12 cellular contexts compared by ENCODE assay signal in the genomic region with DNA sequence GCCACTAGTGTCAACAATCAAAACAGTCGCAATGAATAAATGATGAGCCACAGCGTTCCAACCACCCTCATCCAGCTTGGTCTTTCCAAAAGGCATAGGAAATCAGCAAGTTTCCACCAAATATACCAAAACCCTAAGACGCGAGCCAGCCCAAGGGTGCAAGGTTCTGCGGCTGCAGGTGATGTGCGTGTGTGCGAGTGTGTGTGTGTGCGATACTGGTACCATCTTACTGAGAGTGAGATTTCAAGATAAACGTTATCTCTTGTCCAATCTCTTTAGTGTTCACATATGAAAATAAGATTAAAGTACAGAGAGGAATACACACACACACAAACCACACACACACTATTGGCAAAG. TPM values are rescaled to one million over a fixed set of nuclear protein-coding genes. Genes with fewer than 3 reads are reported as not detected.
DNase-seq lines count a peak whose midpoint lies in the region; ATAC-seq, FAIRE-seq and TF ChIP-seq lines count a peak whose summit lies in the region.
"Had no signal": no experiment of that assay in that cellular context is flagged by ENCODE, and none has a peak within 500 bp of the region (broad histone marks: within the 10 kb centered on the region; RNA-seq: fewer than 3 reads in every experiment).

No MANE protein-coding gene starts in this region.

- WGBS in A549 (ENCODE audit: missing lambda C conversion rate) = 53% methylated on average over 9 of the region's 9 CpGs
- WGBS in esophagus muscularis mucosa = 62% methylated on average over 7 of the region's 9 CpGs

- no peak for TF ChIP-seq CTCF in A549 (IDR thresholded peaks at IDR 0.05)
- TF ChIP-seq CTCF in PC-3 (conservative IDR thresholded peaks at IDR 0.05; ENCODE audit: low read depth, low read length) = no peak
- TF ChIP-seq CTCF in esophagus muscularis mucosa (IDR thresholded peaks at IDR 0.05) = no peak
- TF ChIP-seq CTCF in osteoblast (IDR thresholded peaks at IDR 0.05; ENCODE audit: extremely low read depth, low read depth, low read length) = no peak

- TF ChIP-seq EP300 in A549 (IDR thresholded peaks at IDR 0.05) = no peak
- TF ChIP-seq EP300 in esophagus muscularis mucosa (IDR thresholded peaks at IDR 0.05) = no peak

- peak overlapping the region; percentile 63; the same call in 1 of the 2 replicates for H2AFZ ChIP-seq in PC-3 (ENCODE audit: low read length)
- H2AFZ ChIP-seq in osteoblast (ENCODE audit: low read length) = peak overlapping the region; percentile 89
- no peak overlapping the region for H2AFZ ChIP-seq in Karpas-422 (ENCODE audit: low read length)

- H3K4me1 ChIP-seq in A549 = no peaks in the 10 kb centered on the region
- H3K4me1 ChIP-seq in PC-3 (ENCODE audit: insufficient read depth, low read length) = peaks cover 15% of the 10 kb centered on the region
- H3K4me1 ChIP-seq in esophagus muscularis mucosa = peaks cover 6 to 18% (median 17%) of the 10 kb centered on the region in 4 donors
- peaks cover 26% of the 10 kb centered on the region for H3K4me1 ChIP-seq in osteoblast (ENCODE audit: insufficient read depth, low read length)
- H3K4me1 ChIP-seq in Karpas-422 (ENCODE audit: low read length) = no peaks in the 10 kb centered on the region
- H3K4me1 ChIP-seq: BLaER1 had no signal

- H3K9me3 ChIP-seq in A549 (no peaks in the 10 kb centered on the region), PC-3 (ENCODE audit: low read length) (no peaks in the 10 kb centered on the region), esophagus muscularis mucosa (no peaks in the 10 kb centered on the region), osteoblast (ENCODE audit: low read depth, low read length) (no peaks in the 10 kb centered on the region), Karpas-422 (ENCODE audit: low read length) (peaks cover 2% of the 10 kb centered on the region; the same call in 1 of the 2 replicates)
- H3K9me3 ChIP-seq: esophagus squamous epithelium had no signal

- H3K9me2 ChIP-seq in PC-3 (replicated peaks; ENCODE audit: low read length) = no peaks in the 10 kb centered on the region
- no peaks in the 10 kb centered on the region for H3K9me2 ChIP-seq in Karpas-422 (replicated peaks; ENCODE audit: insufficient read depth, low read length)

- H3K27me3 ChIP-seq in PC-3 (ENCODE audit: low read length) = peaks cover 77% of the 10 kb centered on the region
- H3K27me3 ChIP-seq in esophagus muscularis mucosa = peaks cover 0 to 26% (median 15%) of the 10 kb centered on the region in 4 donors
- H3K27me3 ChIP-seq in osteoblast (ENCODE audit: insufficient read depth, low read length) = no peaks in the 10 kb centered on the region
- H3K27me3 ChIP-seq in Karpas-422 (ENCODE audit: low read length) = no peaks in the 10 kb centered on the region
- H3K27me3 ChIP-seq: BLaER1 had no signal

- H3K4me2 ChIP-seq in A549 (peak overlapping the region; percentile 75), PC-3 (ENCODE audit: low read length) (peak overlapping the region; percentile 81), osteoblast (ENCODE audit: insufficient read depth, low read length) (peak overlapping the region; percentile 85), Karpas-422 (ENCODE audit: low read depth, low read length, poor library complexity, severe bottlenecking) (no peak overlapping the region)
- H3K4me2 ChIP-seq: BLaER1 had no signal

- intact Hi-C loops in PC-3 (cut with micrococcal nuclease) (loop anchor here (5.0 to 10.0 kb wide), 2 partner anchors 344 to 662 kb away; no protein-coding TSS in a partner anchor), esophagus muscularis mucosa (cut with DNase I) (no loop called here)

- no peaks in the 10 kb centered on the region for H3F3A ChIP-seq in PC-3 (ENCODE audit: low read length, unreplicated experiment)

- no peaks in the 10 kb centered on the region for H3K79me2 ChIP-seq in PC-3 (ENCODE audit: low read length)
- peaks cover 46% of the 10 kb centered on the region for H3K79me2 ChIP-seq in osteoblast (ENCODE audit: insufficient read depth, low read length)
- H3K79me2 ChIP-seq in Karpas-422 (ENCODE audit: low read length) = no peaks in the 10 kb centered on the region

- POLR2A ChIA-PET in A549 (lab: Yijun Ruan, JAX) = no interaction called here
- POLR2A ChIA-PET in PC-3 (lab: Charles Lee; ENCODE audit: unreplicated experiment) = no interaction called here

- H3K4me3 ChIP-seq in A549 (no peak overlapping the region; the same call in 2 of the 3 replicates), PC-3 (ENCODE audit: low read length) (peak overlapping the region; percentile 62), esophagus muscularis mucosa (peak overlapping the region; percentile 50 to 59 (median 52)), osteoblast (ENCODE audit: insufficient read depth, low read length) (peak overlapping the region; percentile 82), Karpas-422 (ENCODE audit: low read length) (no peak overlapping the region)
- H3K4me3 ChIP-seq: BLaER1 had no signal

- ATAC-seq in A549 = no peak
- no peak for ATAC-seq in PC-3
- no peak for ATAC-seq in HG02885 (IDR thresholded peaks at IDR 0.05; ENCODE audit: poor library complexity, unreplicated experiment)

- TF ChIP-seq POLR2A in A549 (IDR thresholded peaks at IDR 0.05; ENCODE audit: low read length) = no peak
- no peak for TF ChIP-seq POLR2A in esophagus muscularis mucosa (IDR thresholded peaks at IDR 0.05; ENCODE audit: low read depth)

- H3K9ac ChIP-seq in PC-3 (ENCODE audit: low read length) (no peak overlapping the region), Karpas-422 (ENCODE audit: low read length) (no peak overlapping the region)
- H3K9ac ChIP-seq: BLaER1 had no signal

- no TSS peak for BruUV-seq in PC-3 (replicated peaks; lab: Mats Ljungman, UMichigan)

- FAIRE-seq in A549 (lab: Jason Lieb, UNC) = no peak

- CTCF ChIA-PET in A549 (lab: Yijun Ruan, JAX) = interaction anchor here (0.8 to 1.4 kb wide), 3 partner anchors 9 to 19 kb away, joined by 3 read pairs; no protein-coding TSS in a partner anchor
- CTCF ChIA-PET in PC-3 (lab: Charles Lee) = interaction anchor here (0.5 to 1.4 kb wide), 5 partner anchors 22 to 711 kb away, joined by 3 to 4 read pairs (median 4); no protein-coding TSS in a partner anchor

- H4K20me1 ChIP-seq in PC-3 (ENCODE audit: low read length) (no peaks in the 10 kb centered on the region), osteoblast (ENCODE audit: insufficient read depth, low read length) (no peaks in the 10 kb centered on the region), Karpas-422 (ENCODE audit: insufficient read depth, low read depth, low read length) (no peaks in the 10 kb centered on the region)
- H4K20me1 ChIP-seq: BLaER1 had no signal

- DNase-seq in A549 (ENCODE audit: low read depth in 1 of 2, low spot score in 1 of 2) = no peak
- DNase-seq in PC-3 = no peak
- DNase-seq in esophagus muscularis mucosa (ENCODE audit: extremely low spot score) = no peak
- peak; percentile 11 for DNase-seq in osteoblast (ENCODE audit: insufficient read length, low spot score, missing footprints)
- DNase-seq in Karpas-422 = no peak
- DNase-seq in mucosa of gallbladder (ENCODE audit: low spot score) = no peak
- no peak for DNase-seq in NCI-H1417 (lab: John Stamatoyannopoulos, UW)
- DNase-seq: esophagus squamous epithelium had no signal

- H3K36me3 ChIP-seq in PC-3 (ENCODE audit: low read depth, low read length) (no peaks in the 10 kb centered on the region), esophagus muscularis mucosa (no peaks in the 10 kb centered on the region), osteoblast (ENCODE audit: insufficient read depth, low read length) (no peaks in the 10 kb centered on the region), Karpas-422 (ENCODE audit: insufficient read depth, low read length) (no peaks in the 10 kb centered on the region)
- H3K36me3 ChIP-seq: esophagus squamous epithelium, WERI-Rb-1 had no signal

- no peak for TF ChIP-seq RAD21 in A549 (conservative IDR thresholded peaks at IDR 0.05 in 1 of 2, IDR thresholded peaks at IDR 0.05 in 1 of 2)

- H3K27ac ChIP-seq in A549 (no peak overlapping the region), PC-3 (ENCODE audit: low read length) (no peak overlapping the region), esophagus muscularis mucosa (replicated peaks in 1 of 4) (no peak overlapping the region), osteoblast (ENCODE audit: low read depth, low read length) (peak overlapping the region; percentile 92), Karpas-422 (ENCODE audit: low read length) (no peak overlapping the region)
- H3K27ac ChIP-seq: BLaER1, WERI-Rb-1 had no signal

TF ChIP-seq in A549, 52 proteins besides CTCF, POLR2A, EP300 and RAD21 (continues in another document):
- TF ChIP-seq JUN (IDR thresholded peaks at IDR 0.05) = no peak
- no peak for TF ChIP-seq MYC (IDR thresholded peaks at IDR 0.05; ENCODE audit: borderline replicate concordance, low read length)
- TF ChIP-seq, protein P1, sequence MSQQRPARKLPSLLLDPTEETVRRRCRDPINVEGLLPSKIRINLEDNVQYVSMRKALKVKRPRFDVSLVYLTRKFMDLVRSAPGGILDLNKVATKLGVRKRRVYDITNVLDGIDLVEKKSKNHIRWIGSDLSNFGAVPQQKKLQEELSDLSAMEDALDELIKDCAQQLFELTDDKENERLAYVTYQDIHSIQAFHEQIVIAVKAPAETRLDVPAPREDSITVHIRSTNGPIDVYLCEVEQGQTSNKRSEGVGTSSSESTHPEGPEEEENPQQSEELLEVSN (IDR thresholded peaks at IDR 0.05; ENCODE audit: borderline replicate concordance, low read depth) = no peak
- TF ChIP-seq HEYL (CRISPR knock-in tag; IDR thresholded peaks at IDR 0.05) = no peak
- no peak for TF ChIP-seq RFX5 (IDR thresholded peaks at IDR 0.05)
- TF ChIP-seq RARB (CRISPR knock-in tag; IDR thresholded peaks at IDR 0.05) = no peak
- TF ChIP-seq CHD2 (IDR thresholded peaks at IDR 0.05; ENCODE audit: low read length, partially characterized antibody) = no peak
- no peak for TF ChIP-seq TP53 (CRISPR knock-in tag; IDR thresholded peaks at IDR 0.05)
- no peak for TF ChIP-seq SMC3 (IDR thresholded peaks at IDR 0.05)
- TF ChIP-seq PHF8 (IDR thresholded peaks at IDR 0.05; ENCODE audit: borderline replicate concordance, low read depth) = no peak
- no peak for TF ChIP-seq HOXB5 (CRISPR knock-in tag; IDR thresholded peaks at IDR 0.05)
- no peak for TF ChIP-seq NPAS2 (CRISPR knock-in tag; IDR thresholded peaks at IDR 0.05; ENCODE audit: borderline replicate concordance)

RNA-seq across cellular contexts. Expression of a gene that starts 0.9 kb away (rescaled TPM):
- 0.04 TPM in 1 of 2 replicates, not detected in the other for polyA plus RNA-seq in A549 (2011; rRNA removed)
- not detected in 2 replicates for polyA plus RNA-seq in A549 (2012; cell fraction: cytosol; rRNA removed)
- polyA plus RNA-seq in A549 (2012; cell fraction: nucleus; rRNA removed) = 0.01 TPM in 1 of 2 replicates, not detected in the other
- 0.05 to 0.09 TPM (median 0.09 TPM) in 3 replicates for polyA plus RNA-seq in A549 (2017; fragmentation: RNase III; extraction: RNeasy Plus Mini Kit Qiagen cat#74134 plus additional on column Dnase treatment)
- polyA minus RNA-seq in A549 (2011; rRNA and poly(A)+ RNA removed) = not detected in 2 replicates
- 0.22 TPM in 1 of 2 replicates, not detected in the other for total RNA-seq in PC-3 (2014; rRNA removed)
- total RNA-seq in esophagus muscularis mucosa = 1 to 10 TPM in 1 of 4 donors, under 1 TPM in 2, not detected in 1; 0.33 to 4.2 (median 0.46) TPM
- 8.3 and 9.8 TPM in 2 replicates for total RNA-seq in osteoblast
- total RNA-seq in Karpas-422 (2014; rRNA removed; shearing (Covaris generic); ENCODE audit: low replicate concordance) = 0.25 TPM in 1 of 2 replicates, not detected in the other
- total RNA-seq in mucosa of gallbladder = 11.3 TPM
- polyA plus RNA-seq: IgD-negative memory B cell had no signal

Comparison
In these comparisons a context has a peak if more than half of its experiments do, and no peak if none do; other contexts are left out.
1. H3K4me3 ChIP-seq: peak in PC-3 (single experiment), esophagus muscularis mucosa (4 of 4) and osteoblast (single experiment); none in A549 (single experiment) and Karpas-422 (single experiment).